ENCODE assay signal across 10 cellular contexts in genomic region chr4:183399166-183399565, GRCh38. TPM values are rescaled to one million over a fixed set of nuclear protein-coding genes. Genes with fewer than 3 reads are reported as not detected.
DNase-seq lines count a peak whose midpoint lies in the region; ATAC-seq and TF ChIP-seq lines count a peak whose summit lies in the region.
"Had no signal": no experiment of that assay in that cellular context is flagged by ENCODE, and none has a peak within 500 bp of the region (broad histone marks: within the 10 kb centered on the region; RNA-seq: fewer than 3 reads in every experiment).

No MANE protein-coding gene starts in this region.

- H3K4me2 ChIP-seq in OCI-LY1 (ENCODE audit: low read length): peak overlapping the region; percentile 91

- H3K36me3 Mint-ChIP-seq in activated CD4-positive, alpha-beta T cell treated with anti-CD3 and anti-CD28 coated beads, Interleukin-2, amount 10 ng/mL, durations not matched to agents 7 days and 5 days (ENCODE audit: low read depth): no peaks in the 10 kb centered on the region
- H3K36me3 Mint-ChIP-seq in stimulated activated effector memory CD8-positive, alpha-beta T cell treated with anti-CD3 and anti-CD28 coated beads, Interleukin-12 subunit alpha, Interleukin-12 subunit beta, amount 100 ng/mL, for 72 hours: peaks cover 4% of the 10 kb centered on the region

- no peak overlapping the region; the same call in 1 of the 2 replicates for H3K9ac ChIP-seq in OCI-LY1 (ENCODE audit: low read length)

- no peaks in the 10 kb centered on the region for H3K79me2 ChIP-seq in OCI-LY1 (ENCODE audit: insufficient read depth, low read length)

- peaks cover 23% of the 10 kb centered on the region for H3K27me3 Mint-ChIP-seq in activated CD4-positive, alpha-beta T cell treated with anti-CD3 and anti-CD28 coated beads, Interleukin-2, amount 10 ng/mL, durations not matched to agents 7 days and 5 days

- peaks cover 27% of the 10 kb centered on the region for H3K4me1 Mint-ChIP-seq in activated CD4-positive, alpha-beta T cell treated with anti-CD3 and anti-CD28 coated beads, Interleukin-2, amount 10 ng/mL, durations not matched to agents 7 days and 5 days
- H3K4me1 Mint-ChIP-seq in stimulated activated effector memory CD8-positive, alpha-beta T cell treated with anti-CD3 and anti-CD28 coated beads, Interleukin-12 subunit alpha, Interleukin-12 subunit beta, amount 100 ng/mL, for 72 hours: peaks cover 33% of the 10 kb centered on the region

- H3K4me3 ChIP-seq in OCI-LY1 (ENCODE audit: low read depth, low read length, poor library complexity, severe bottlenecking) (peak overlapping the region; percentile 58), esophagus muscularis mucosa (peak overlapping the region in 3 of 4 donors; percentile 52 to 63 (median 54))

- H3K9me3 ChIP-seq in OCI-LY1 (ENCODE audit: low read length) (no peaks in the 10 kb centered on the region), esophagus muscularis mucosa (no peaks in the 10 kb centered on the region)
- H3K9me3 ChIP-seq: upper lobe of right lung had no signal

- DNase-seq in activated CD4-positive, alpha-beta T cell treated with anti-CD3 and anti-CD28 coated beads, Interleukin-2, amount 10 ng/mL, durations not matched to agents 7 days and 5 days: no peak
- no peak for DNase-seq in activated CD4-positive, alpha-beta T cell treated with anti-CD3 and anti-CD28 coated beads, Interleukin-2, amount 50 U/mL, for 48 hours
- DNase-seq in esophagus muscularis mucosa (ENCODE audit: extremely low spot score): no peak
- no peak for DNase-seq in stimulated activated effector memory CD8-positive, alpha-beta T cell treated with anti-CD3 and anti-CD28 coated beads, Interleukin-12 subunit alpha, Interleukin-12 subunit beta, amount 100 ng/mL, for 72 hours (ENCODE audit: low spot score in 2 of 2)
- no peak for DNase-seq in GM19238 (ENCODE audit: insufficient read length, low spot score)
- no peak for DNase-seq in NCI-H1694 treated with DMSO at 0.1 percent for 48 hours (lab: John Stamatoyannopoulos, UW)
- DNase-seq: KG1 had no signal

- H4K20me1 ChIP-seq in OCI-LY1 (ENCODE audit: insufficient read depth, low read length): no peaks in the 10 kb centered on the region

- H3K27me3 ChIP-seq in OCI-LY1 (ENCODE audit: insufficient read depth, low read length): no peaks in the 10 kb centered on the region
- peaks cover 0 to 2% (median 0%) of the 10 kb centered on the region in 4 donors for H3K27me3 ChIP-seq in esophagus muscularis mucosa
- H3K27me3 ChIP-seq: upper lobe of right lung had no signal

- no peak for ATAC-seq in stimulated activated effector memory CD8-positive, alpha-beta T cell treated with anti-CD3 and anti-CD28 coated beads, Interleukin-12 subunit alpha, Interleukin-12 subunit beta, amount 100 ng/mL, for 72 hours
- no peak for ATAC-seq in HG02970 (IDR thresholded peaks at IDR 0.05; ENCODE audit: low FRiP score, unreplicated experiment)

- no peak overlapping the region for H3K27ac Mint-ChIP-seq in activated CD4-positive, alpha-beta T cell treated with anti-CD3 and anti-CD28 coated beads, Interleukin-2, amount 10 ng/mL, durations not matched to agents 7 days and 5 days
- no peak overlapping the region for H3K27ac Mint-ChIP-seq in stimulated activated effector memory CD8-positive, alpha-beta T cell treated with anti-CD3 and anti-CD28 coated beads, Interleukin-12 subunit alpha, Interleukin-12 subunit beta, amount 100 ng/mL, for 72 hours

- no peaks in the 10 kb centered on the region for H3K9me2 ChIP-seq in OCI-LY1 (ENCODE audit: low read depth, low read length)

- H3F3A ChIP-seq in OCI-LY1 (ENCODE audit: insufficient read depth, low read length): no peaks in the 10 kb centered on the region

- TF ChIP-seq EP300 in esophagus muscularis mucosa (IDR thresholded peaks at IDR 0.05): no peak

- no peaks in the 10 kb centered on the region for H3K9me3 Mint-ChIP-seq in activated CD4-positive, alpha-beta T cell treated with anti-CD3 and anti-CD28 coated beads, Interleukin-2, amount 10 ng/mL, durations not matched to agents 7 days and 5 days
- H3K9me3 Mint-ChIP-seq in stimulated activated effector memory CD8-positive, alpha-beta T cell treated with anti-CD3 and anti-CD28 coated beads, Interleukin-12 subunit alpha, Interleukin-12 subunit beta, amount 100 ng/mL, for 72 hours: no peaks in the 10 kb centered on the region

- intact Hi-C loops in esophagus muscularis mucosa (cut with DNase I): no loop called here

- H3K4me1 ChIP-seq in OCI-LY1 (ENCODE audit: insufficient read depth, low read length, severe bottlenecking) (peaks cover 5% of the 10 kb centered on the region), esophagus muscularis mucosa (peaks cover 5 to 15% (median 12%) of the 10 kb centered on the region in 4 donors)

- CTCF ChIA-PET in activated CD4-positive, alpha-beta T cell treated with anti-CD3 and anti-CD28 coated beads, Interleukin-2, amount 10 ng/mL, durations not matched to agents 7 days and 5 days (lab: Charles Lee): interaction anchor here (0.7 to 1.3 kb wide), 2 partner anchors 82 to 96 kb away, joined by 3 read pairs; no protein-coding TSS in a partner anchor

- no peaks in the 10 kb centered on the region for H3K36me3 ChIP-seq in OCI-LY1 (ENCODE audit: insufficient read depth, low read length)
- no peaks in the 10 kb centered on the region for H3K36me3 ChIP-seq in esophagus muscularis mucosa
- H3K36me3 ChIP-seq: upper lobe of right lung had no signal

- no peak overlapping the region for H2AFZ ChIP-seq in OCI-LY1 (ENCODE audit: low read length)

- H3K4me3 Mint-ChIP-seq in activated CD4-positive, alpha-beta T cell treated with anti-CD3 and anti-CD28 coated beads, Interleukin-2, amount 10 ng/mL, durations not matched to agents 7 days and 5 days: peak overlapping the region; percentile 76
- H3K4me3 Mint-ChIP-seq in stimulated activated effector memory CD8-positive, alpha-beta T cell treated with anti-CD3 and anti-CD28 coated beads, Interleukin-12 subunit alpha, Interleukin-12 subunit beta, amount 100 ng/mL, for 72 hours: peak overlapping the region; percentile 79

- POLR2A ChIA-PET in activated CD4-positive, alpha-beta T cell treated with anti-CD3 and anti-CD28 coated beads, Interleukin-2, amount 10 ng/mL, durations not matched to agents 7 days and 5 days (lab: Charles Lee): no interaction called here

- TF ChIP-seq CTCF in OCI-LY1 (IDR thresholded peaks at IDR 0.05; ENCODE audit: low read length) (no peak), esophagus muscularis mucosa (IDR thresholded peaks at IDR 0.05) (no peak)

- H3K27ac ChIP-seq in OCI-LY1 (ENCODE audit: low read depth, low read length, poor library complexity, severe bottlenecking): no peak overlapping the region
- H3K27ac ChIP-seq in esophagus muscularis mucosa (replicated peaks in 1 of 4): no peak overlapping the region

- WGBS in esophagus muscularis mucosa: 85% methylated on average over 16 of the region's 16 CpGs

- TF ChIP-seq POLR2A in esophagus muscularis mucosa (IDR thresholded peaks at IDR 0.05; ENCODE audit: low read depth): no peak

RNA-seq across cellular contexts. Expression of gene CDKN2AIP, which starts 45.3 kb away (rescaled TPM):
- total RNA-seq in activated CD4-positive, alpha-beta T cell treated with anti-CD3 and anti-CD28 coated beads, Interleukin-2, amount 10 ng/mL, durations not matched to agents 7 days and 5 days: 10 to 100 TPM; 28.2 to 30.2 TPM
- total RNA-seq in esophagus muscularis mucosa: 10 to 100 TPM; 19.4 to 21.8 (median 20.5) TPM
